ENCODE assay signal across 21 cellular contexts in genomic region chr10:25492040-25492439, GRCh38.
DNase-seq lines count a peak whose midpoint lies in the region; ATAC-seq, FAIRE-seq and TF ChIP-seq lines count a peak whose summit lies in the region.
"Had no signal": no experiment of that assay in that cellular context is flagged by ENCODE, and none has a peak within 500 bp of the region (broad histone marks: within the 10 kb centered on the region; RNA-seq: fewer than 3 reads in every experiment).

No MANE protein-coding gene starts in this region.

- peak overlapping the region; percentile 71 for H3K4me2 ChIP-seq in A549
- no peak overlapping the region for H3K4me2 ChIP-seq in hepatocyte

- no peak overlapping the region for H2AFZ ChIP-seq in hepatocyte

- TF ChIP-seq EP300 in A549 (IDR thresholded peaks at IDR 0.05): no peak

- WGBS in A549 (ENCODE audit: missing lambda C conversion rate): 88% methylated on average over 1 of the region's 1 CpG
- WGBS in hepatocyte (ENCODE audit: low lambda C conversion rate, missing lambda C conversion rate): 100% methylated on average over 1 of the region's 1 CpG

- no peak for ATAC-seq in A549
- ATAC-seq in GM18867 (IDR thresholded peaks at IDR 0.05; ENCODE audit: unreplicated experiment): no peak
- no peak for ATAC-seq in HG03571 (IDR thresholded peaks at IDR 0.05; ENCODE audit: unreplicated experiment)
- no peak for ATAC-seq in activated naive CD4-positive, alpha-beta T cell treated with anti-CD3 and anti-CD28 coated beads, Interleukin-2, amount 50 U/mL, for 72 hours
- ATAC-seq: HepG2, PC-3 had no signal

- H3K4me1 Mint-ChIP-seq in mesothelial cell of epicardium: peaks cover 50% of the 10 kb centered on the region
- H3K4me1 Mint-ChIP-seq: CD14-positive monocyte had no signal

- H3K4me1 ChIP-seq in A549 (peaks cover 24% of the 10 kb centered on the region), hepatocyte (ENCODE audit: insufficient read depth) (peaks cover 11% of the 10 kb centered on the region)
- H3K4me1 ChIP-seq: SJCRH30 had no signal

- no peak for TF ChIP-seq RAD21 in A549 (conservative IDR thresholded peaks at IDR 0.05 in 1 of 2, IDR thresholded peaks at IDR 0.05 in 1 of 2)

- no peaks in the 10 kb centered on the region for H4K20me1 ChIP-seq in hepatocyte (ENCODE audit: insufficient read depth, poor library complexity, severe bottlenecking)

- H3K27ac ChIP-seq in A549 (peak overlapping the region; percentile 14 to 50; a peak in 4 of 6 replicates), hepatocyte (no peak overlapping the region)
- H3K27ac ChIP-seq: 22Rv1, RWPE1, SJCRH30 had no signal

- H3K9me3 ChIP-seq in A549 (no peaks in the 10 kb centered on the region), hepatocyte (ENCODE audit: low read depth) (no peaks in the 10 kb centered on the region)
- H3K9me3 ChIP-seq: SJCRH30 had no signal

- H3K27me3 ChIP-seq in bronchial epithelial cell (ENCODE audit: control insufficient read depth, insufficient read depth, low read length) (no peaks in the 10 kb centered on the region), hepatocyte (no peaks in the 10 kb centered on the region)
- H3K27me3 ChIP-seq: SJCRH30 had no signal

- no peak for TF ChIP-seq CTCF in A549 (IDR thresholded peaks at IDR 0.05)
- TF ChIP-seq CTCF in bronchial epithelial cell (IDR thresholded peaks at IDR 0.05; ENCODE audit: insufficient read depth, low read length, severe bottlenecking): no peak
- no peak for TF ChIP-seq CTCF in mesothelial cell of epicardium (IDR thresholded peaks at IDR 0.05; ENCODE audit: unreplicated experiment)
- TF ChIP-seq CTCF in hepatocyte (IDR thresholded peaks at IDR 0.05; ENCODE audit: poor library complexity): no peak

- peaks cover 2% of the 10 kb centered on the region for H3K36me3 Mint-ChIP-seq in mesothelial cell of epicardium
- H3K36me3 Mint-ChIP-seq in activated naive CD4-positive, alpha-beta T cell treated with anti-CD3 and anti-CD28 coated beads, Interleukin-2, amount 50 U/mL, for 72 hours: no peaks in the 10 kb centered on the region
- H3K36me3 Mint-ChIP-seq: CD14-positive monocyte had no signal

- POLR2A ChIA-PET in A549 (lab: Yijun Ruan, JAX): no interaction called here

- no peaks in the 10 kb centered on the region for H3K9me2 ChIP-seq in hepatocyte (replicated peaks; ENCODE audit: insufficient read depth)

- DNase-seq in A549 (ENCODE audit: low read depth in 1 of 2, low spot score in 1 of 2) (no peak), NCI-H69 (lab: John Stamatoyannopoulos, UW) (peak; percentile 62), bronchial epithelial cell (ENCODE audit: low read depth) (peak; percentile 45), mesothelial cell of epicardium (ENCODE audit: low spot score in 2 of 2, unreplicated experiment in 2 of 2) (no peak), hepatocyte (ENCODE audit: low spot score) (no peak)
- DNase-seq in activated naive CD4-positive, alpha-beta T cell treated with anti-CD3 and anti-CD28 coated beads, Interleukin-2, amount 50 U/mL, for 72 hours (ENCODE audit: low spot score in 2 of 2): no peak
- DNase-seq: COR-L47, GDM1, KG1, NCI-H187, NCI-H2227 treated with DMSO at 0.1 percent for 48 hours, NCI-H524, PC-3, SJCRH30 had no signal

- H3K36me3 ChIP-seq in bronchial epithelial cell (ENCODE audit: control insufficient read depth, insufficient read depth, low read length) (no peaks in the 10 kb centered on the region), hepatocyte (replicated peaks; ENCODE audit: insufficient read depth, low read depth) (no peaks in the 10 kb centered on the region)
- H3K36me3 ChIP-seq: SJCRH30 had no signal

- FAIRE-seq in A549 (lab: Jason Lieb, UNC): no peak
- no peak for FAIRE-seq in bronchial epithelial cell (lab: Jason Lieb, UNC)
- FAIRE-seq: GM19239, HepG2 had no signal

- CTCF ChIA-PET in A549 (lab: Yijun Ruan, JAX): no interaction called here

- TF ChIP-seq POLR2A in A549 (IDR thresholded peaks at IDR 0.05; ENCODE audit: low read length): no peak

- peak overlapping the region; percentile 97 for H3K27ac Mint-ChIP-seq in mesothelial cell of epicardium
- no peak overlapping the region for H3K27ac Mint-ChIP-seq in activated naive CD4-positive, alpha-beta T cell treated with anti-CD3 and anti-CD28 coated beads, Interleukin-2, amount 50 U/mL, for 72 hours
- H3K27ac Mint-ChIP-seq: CD14-positive monocyte had no signal

- no peaks in the 10 kb centered on the region for H3K9me3 Mint-ChIP-seq in mesothelial cell of epicardium
- no peaks in the 10 kb centered on the region for H3K9me3 Mint-ChIP-seq in activated naive CD4-positive, alpha-beta T cell treated with anti-CD3 and anti-CD28 coated beads, Interleukin-2, amount 50 U/mL, for 72 hours

- H3K79me2 ChIP-seq in hepatocyte: no peaks in the 10 kb centered on the region

- no peak overlapping the region for H3K4me3 Mint-ChIP-seq in mesothelial cell of epicardium
- H3K4me3 Mint-ChIP-seq: CD14-positive monocyte had no signal

- no peak overlapping the region for H3K4me3 ChIP-seq in A549
- no peak overlapping the region for H3K4me3 ChIP-seq in bronchial epithelial cell (ENCODE audit: low read depth, low read length)
- H3K4me3 ChIP-seq in hepatocyte: no peak overlapping the region
- H3K4me3 ChIP-seq: SJCRH30 had no signal

- H3K27me3 Mint-ChIP-seq in mesothelial cell of epicardium (ENCODE audit: low read depth): no peaks in the 10 kb centered on the region

TF ChIP-seq in A549, 52 proteins besides CTCF, POLR2A, EP300 and RAD21:
- TF ChIP-seq PHF8 (IDR thresholded peaks at IDR 0.05; ENCODE audit: borderline replicate concordance, low read depth): no peak
- TF ChIP-seq ZFP36 (IDR thresholded peaks at IDR 0.05; ENCODE audit: borderline replicate concordance, partially characterized antibody): no peak
- no peak for TF ChIP-seq BHLHE40 (IDR thresholded peaks at IDR 0.05; ENCODE audit: low read depth, low read length)
- no peak for TF ChIP-seq ELK1 (IDR thresholded peaks at IDR 0.05; ENCODE audit: low read depth, low read length)
- TF ChIP-seq ATOH8 (CRISPR knock-in tag; IDR thresholded peaks at IDR 0.05; ENCODE audit: low read depth): no peak
- no peak for TF ChIP-seq PBX3 (IDR thresholded peaks at IDR 0.05)
- no peak for TF ChIP-seq HOXB5 (CRISPR knock-in tag; IDR thresholded peaks at IDR 0.05)
- no peak for TF ChIP-seq CHD4 (IDR thresholded peaks at IDR 0.05; ENCODE audit: borderline replicate concordance)
- TF ChIP-seq NFE2L2 (conservative IDR thresholded peaks at IDR 0.05; ENCODE audit: low read length): no peak
- no peak for TF ChIP-seq HEYL (CRISPR knock-in tag; IDR thresholded peaks at IDR 0.05)
- no peak for TF ChIP-seq HES2 (IDR thresholded peaks at IDR 0.05)
- TF ChIP-seq FOXS1 (CRISPR knock-in tag; IDR thresholded peaks at IDR 0.05): no peak
- TF ChIP-seq MAX (IDR thresholded peaks at IDR 0.05): no peak
- no peak for TF ChIP-seq JUN (IDR thresholded peaks at IDR 0.05)
- TF ChIP-seq KDM5A (IDR thresholded peaks at IDR 0.05): no peak
- TF ChIP-seq RCOR1 (IDR thresholded peaks at IDR 0.05; ENCODE audit: low read depth, low read length): no peak
- no peak for TF ChIP-seq FOSB (CRISPR knock-in tag; IDR thresholded peaks at IDR 0.05)
- TF ChIP-seq MAZ (IDR thresholded peaks at IDR 0.05; ENCODE audit: borderline replicate concordance, low read depth, low read length): no peak

Comparison
In these comparisons a context has a peak if more than half of its experiments do, and no peak if none do; other contexts are left out.
1. DNase-seq: peak in NCI-H69 (single experiment) and bronchial epithelial cell (single experiment); none in A549 (0 of 2), mesothelial cell of epicardium (0 of 2), hepatocyte (single experiment) and activated naive CD4-positive, alpha-beta T cell treated with anti-CD3 and anti-CD28 coated beads, Interleukin-2, amount 50 U/mL, for 72 hours (0 of 2).